ENCODE assay signal across 1 cellular context in the genomic region with DNA sequence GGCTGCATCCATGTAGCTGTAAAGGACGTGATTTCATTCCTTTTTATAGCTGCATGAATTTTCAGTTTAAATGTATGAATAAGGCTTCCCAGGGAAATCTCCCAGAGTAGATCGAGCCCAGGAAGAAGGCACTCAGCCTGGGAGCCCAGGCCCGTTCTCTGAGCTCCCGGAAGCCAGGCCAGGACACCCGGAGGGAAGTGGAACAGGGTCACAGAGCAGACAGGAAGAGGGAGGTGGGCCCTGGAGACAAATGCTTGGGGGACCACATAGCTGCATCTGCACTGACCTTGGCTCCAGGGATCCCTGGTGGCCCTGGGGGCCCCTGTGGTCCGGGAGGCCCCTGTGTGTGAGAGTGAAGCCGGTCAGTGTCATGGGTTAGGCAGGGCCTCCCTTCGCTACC.
TF ChIP-seq lines count a peak whose summit lies in the region.

No MANE protein-coding gene starts in this region.

TF ChIP-seq in GM12878, 131 proteins besides CTCF, POLR2A, EP300 and RAD21 (continued from another document):
- TF ChIP-seq NR2F1 (conservative IDR thresholded peaks at IDR 0.05) (no peak), NFYA (IDR thresholded peaks at IDR 0.05; ENCODE audit: borderline replicate concordance, low read depth, low read length) (no peak)
